In the genomic region with DNA sequence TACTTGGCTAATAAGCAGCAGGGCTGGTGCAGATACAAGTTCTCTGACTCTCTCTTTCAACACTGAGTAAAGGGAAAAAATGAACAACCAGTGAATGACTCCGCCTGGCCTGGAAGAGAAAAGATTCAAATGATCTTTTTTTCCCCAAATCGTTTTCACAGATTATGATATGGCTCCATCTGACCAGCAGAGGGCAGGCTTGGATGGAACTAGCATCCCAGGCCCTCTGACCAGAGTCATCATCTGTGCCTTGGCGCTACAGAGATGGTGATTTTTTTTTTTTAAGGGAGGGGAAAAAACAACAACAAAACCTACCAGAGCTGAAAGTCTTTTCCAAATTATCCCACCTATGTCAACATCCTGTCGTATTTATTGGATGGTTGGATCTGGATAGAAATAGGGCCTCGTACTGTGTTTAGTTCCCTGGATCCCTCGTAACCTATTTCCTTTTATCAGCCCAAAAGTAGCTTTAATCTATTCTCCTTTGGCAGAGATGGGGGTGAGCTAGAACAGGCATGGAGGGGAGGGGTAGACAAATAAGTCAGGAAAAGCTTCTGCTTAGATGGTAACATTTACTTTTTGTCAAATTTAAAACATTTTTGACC, we compare ENCODE assay signal across 1 cellular context.
TF ChIP-seq lines count a peak whose summit lies in the region.

No MANE protein-coding gene starts in this region.

TF ChIP-seq in GM23338, 12 proteins besides CTCF, POLR2A, EP300 and RAD21 (continued from another document):
- TF ChIP-seq REST (IDR thresholded peaks at IDR 0.05; ENCODE audit: unreplicated experiment) (no peak), EZH2 (IDR thresholded peaks at IDR 0.05; ENCODE audit: low read depth, unreplicated experiment) (no peak)
